Comparison of ENCODE assay signal across 22 cellular contexts in the genomic region with DNA sequence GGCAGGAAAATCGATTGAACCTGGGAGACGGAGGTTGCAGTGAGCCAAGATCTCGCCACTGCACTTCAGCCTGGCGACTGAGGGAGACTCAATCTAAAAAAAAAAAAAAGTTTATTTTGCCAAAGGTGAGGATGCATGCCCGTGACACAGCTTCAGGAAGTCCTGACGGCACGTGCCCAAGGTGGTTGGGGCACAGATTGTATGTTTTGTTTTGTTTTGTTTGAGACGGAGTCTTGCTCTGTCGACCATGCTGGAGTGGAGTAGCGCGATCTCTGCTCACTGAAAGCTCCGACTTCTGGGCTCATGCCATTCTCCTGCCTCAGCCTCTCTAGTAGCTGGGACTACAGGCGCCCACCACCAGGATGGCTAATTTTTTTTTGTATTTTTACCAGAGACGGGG. TPM values are rescaled to one million over a fixed set of nuclear protein-coding genes. Genes with fewer than 3 reads are reported as not detected.
A peak's percentile ranks its signal among the peaks of the same experiment; 100 is the strongest.
DNase-seq lines count a peak whose midpoint lies in the region; ATAC-seq and TF ChIP-seq lines count a peak whose summit lies in the region.
"Had no signal": no experiment of that assay in that cellular context is flagged by ENCODE, and none has a peak within 500 bp of the region (broad histone marks: within the 10 kb centered on the region; RNA-seq: fewer than 3 reads in every experiment).

No MANE protein-coding gene starts in this region.

- H3K27me3 Mint-ChIP-seq in activated naive CD4-positive, alpha-beta T cell treated with anti-CD3 and anti-CD28 coated beads, Interleukin-2, amount 10 ng/mL, durations not matched to agents 7 days and 5 days, result no peaks in the 10 kb centered on the region
- peaks cover 5% of the 10 kb centered on the region for H3K27me3 Mint-ChIP-seq in glutamatergic neuron (ENCODE audit: unreplicated experiment)
- no peaks in the 10 kb centered on the region for H3K27me3 Mint-ChIP-seq in activated CD8-positive, alpha-beta T cell treated with anti-CD3 and anti-CD28 coated beads, Interleukin-2, amount 10 ng/mL, durations not matched to agents 7 days and 5 days (ENCODE audit: low read depth)

- no peaks in the 10 kb centered on the region for H3K9me3 ChIP-seq in OCI-LY7 (ENCODE audit: low read length)
- H3K9me3 ChIP-seq in SJCRH30 (replicated peaks), result no peaks in the 10 kb centered on the region
- no peaks in the 10 kb centered on the region for H3K9me3 ChIP-seq in gastroesophageal sphincter
- H3K9me3 ChIP-seq: lower lobe of right lung, upper lobe of right lung had no signal

- no peak overlapping the region for H3K27ac Mint-ChIP-seq in activated naive CD4-positive, alpha-beta T cell treated with anti-CD3 and anti-CD28 coated beads, Interleukin-2, amount 10 ng/mL, durations not matched to agents 7 days and 5 days
- no peak overlapping the region for H3K27ac Mint-ChIP-seq in glutamatergic neuron (ENCODE audit: unreplicated experiment)
- no peak overlapping the region for H3K27ac Mint-ChIP-seq in stimulated activated effector memory CD8-positive, alpha-beta T cell treated with anti-CD3 and anti-CD28 coated beads, Interleukin-12 subunit alpha, Interleukin-12 subunit beta, amount 100 ng/mL, for 72 hours
- no peak overlapping the region for H3K27ac Mint-ChIP-seq in activated CD8-positive, alpha-beta T cell treated with anti-CD3 and anti-CD28 coated beads, Interleukin-2, amount 10 ng/mL, durations not matched to agents 7 days and 5 days

- H3K27me3 ChIP-seq in SJCRH30 (no peaks in the 10 kb centered on the region), gastroesophageal sphincter (no peaks in the 10 kb centered on the region)
- H3K27me3 ChIP-seq: foreskin keratinocyte, upper lobe of right lung had no signal

- H3K9me2 ChIP-seq in OCI-LY7 (ENCODE audit: insufficient read depth, low read length), result no peaks in the 10 kb centered on the region

- no peak for TF ChIP-seq POLR2A in gastroesophageal sphincter (IDR thresholded peaks at IDR 0.05)

- peak overlapping the region; percentile 60 for H3K4me3 Mint-ChIP-seq in activated naive CD4-positive, alpha-beta T cell treated with anti-CD3 and anti-CD28 coated beads, Interleukin-2, amount 10 ng/mL, durations not matched to agents 7 days and 5 days
- peak overlapping the region; percentile 78 for H3K4me3 Mint-ChIP-seq in glutamatergic neuron (ENCODE audit: unreplicated experiment)
- H3K4me3 Mint-ChIP-seq in stimulated activated effector memory CD8-positive, alpha-beta T cell treated with anti-CD3 and anti-CD28 coated beads, Interleukin-12 subunit alpha, Interleukin-12 subunit beta, amount 100 ng/mL, for 72 hours, result peak overlapping the region; percentile 98
- H3K4me3 Mint-ChIP-seq in activated CD8-positive, alpha-beta T cell treated with anti-CD3 and anti-CD28 coated beads, Interleukin-2, amount 10 ng/mL, durations not matched to agents 7 days and 5 days, result no peak overlapping the region

- H3K36me3 ChIP-seq in OCI-LY7 (ENCODE audit: insufficient read depth, low read length) (peaks cover 26% of the 10 kb centered on the region), SJCRH30 (peaks cover 12% of the 10 kb centered on the region), gastroesophageal sphincter (peaks cover 0 to 1% of the 10 kb centered on the region in 2 donors)
- H3K36me3 ChIP-seq: lower lobe of right lung, upper lobe of right lung had no signal

- H2AFZ ChIP-seq in OCI-LY7 (ENCODE audit: low read length), result peak overlapping the region; percentile 66; the same call in 1 of the 2 replicates

- H3K4me3 ChIP-seq in OCI-LY7 (ENCODE audit: low read depth, low read length, poor library complexity, severe bottlenecking), result no peak overlapping the region
- H3K4me3 ChIP-seq in SJCRH30, result no peak overlapping the region
- no peak overlapping the region for H3K4me3 ChIP-seq in gastroesophageal sphincter
- H3K4me3 ChIP-seq: lower lobe of right lung, upper lobe of right lung had no signal

- peaks cover 27% of the 10 kb centered on the region for H3K36me3 Mint-ChIP-seq in activated naive CD4-positive, alpha-beta T cell treated with anti-CD3 and anti-CD28 coated beads, Interleukin-2, amount 10 ng/mL, durations not matched to agents 7 days and 5 days
- peaks cover 8% of the 10 kb centered on the region for H3K36me3 Mint-ChIP-seq in glutamatergic neuron (ENCODE audit: unreplicated experiment)
- peaks cover 49% of the 10 kb centered on the region for H3K36me3 Mint-ChIP-seq in stimulated activated effector memory CD8-positive, alpha-beta T cell treated with anti-CD3 and anti-CD28 coated beads, Interleukin-12 subunit alpha, Interleukin-12 subunit beta, amount 100 ng/mL, for 72 hours
- peaks cover 34% of the 10 kb centered on the region for H3K36me3 Mint-ChIP-seq in activated CD8-positive, alpha-beta T cell treated with anti-CD3 and anti-CD28 coated beads, Interleukin-2, amount 10 ng/mL, durations not matched to agents 7 days and 5 days (ENCODE audit: low read depth)

- peaks cover 43% of the 10 kb centered on the region for H3K79me2 ChIP-seq in OCI-LY7 (ENCODE audit: insufficient read depth, low read depth, low read length)

- H3K4me1 ChIP-seq in OCI-LY7 (ENCODE audit: insufficient read depth, low read length, poor library complexity, severe bottlenecking) (peaks cover 31% of the 10 kb centered on the region), SJCRH30 (no peaks in the 10 kb centered on the region), gastroesophageal sphincter (peaks cover 0 to 41% (median 13%) of the 10 kb centered on the region in 3 donors)
- H3K4me1 ChIP-seq: foreskin keratinocyte had no signal

- peaks cover 4% of the 10 kb centered on the region; the same call in 1 of the 2 replicates for H4K20me1 ChIP-seq in OCI-LY7 (ENCODE audit: insufficient read depth, low read length)

- TF ChIP-seq CTCF in OCI-LY7 (conservative IDR thresholded peaks at IDR 0.05; ENCODE audit: low read length) (no peak), glutamatergic neuron (IDR thresholded peaks at IDR 0.05; ENCODE audit: partially characterized antibody, unreplicated experiment) (no peak), gastroesophageal sphincter (IDR thresholded peaks at IDR 0.05) (no peak)

- TF ChIP-seq EP300 in gastroesophageal sphincter (IDR thresholded peaks at IDR 0.05), result no peak

- WGBS in gastroesophageal sphincter (ENCODE audit: low coverage in 1 of 2), 2 donors, result 95 to 96% methylated on average over 8 to 14 of the region's 14 CpGs

- intact Hi-C loops in OCI-LY7 (cut with micrococcal nuclease; ENCODE audit: unreplicated experiment), result no loop called here

- peaks cover 63% of the 10 kb centered on the region for H3K4me1 Mint-ChIP-seq in activated naive CD4-positive, alpha-beta T cell treated with anti-CD3 and anti-CD28 coated beads, Interleukin-2, amount 10 ng/mL, durations not matched to agents 7 days and 5 days
- H3K4me1 Mint-ChIP-seq in glutamatergic neuron (ENCODE audit: low read depth, unreplicated experiment), result peaks cover 26% of the 10 kb centered on the region
- peaks cover 58% of the 10 kb centered on the region for H3K4me1 Mint-ChIP-seq in stimulated activated effector memory CD8-positive, alpha-beta T cell treated with anti-CD3 and anti-CD28 coated beads, Interleukin-12 subunit alpha, Interleukin-12 subunit beta, amount 100 ng/mL, for 72 hours
- H3K4me1 Mint-ChIP-seq in activated CD8-positive, alpha-beta T cell treated with anti-CD3 and anti-CD28 coated beads, Interleukin-2, amount 10 ng/mL, durations not matched to agents 7 days and 5 days (ENCODE audit: low read depth), result peaks cover 62% of the 10 kb centered on the region

- CTCF ChIA-PET in activated naive CD4-positive, alpha-beta T cell treated with anti-CD3 and anti-CD28 coated beads, Interleukin-2, amount 10 ng/mL, durations not matched to agents 7 days and 5 days (lab: Charles Lee), result no interaction called here
- CTCF ChIA-PET in OCI-LY7 (lab: Charles Lee; ENCODE audit: unreplicated experiment), result no interaction called here
- CTCF ChIA-PET in activated CD8-positive, alpha-beta T cell treated with anti-CD3 and anti-CD28 coated beads, Interleukin-2, amount 10 ng/mL, durations not matched to agents 7 days and 5 days (lab: Charles Lee), result no interaction called here

- ATAC-seq in stimulated activated effector memory CD8-positive, alpha-beta T cell treated with anti-CD3 and anti-CD28 coated beads, Interleukin-12 subunit alpha, Interleukin-12 subunit beta, amount 100 ng/mL, for 72 hours, result no peak
- ATAC-seq in gastroesophageal sphincter, result no peak
- no peak for ATAC-seq in activated CD8-positive, alpha-beta T cell treated with anti-CD3 and anti-CD28 coated beads, Interleukin-2, amount 10 ng/mL, durations not matched to agents 7 days and 5 days
- ATAC-seq: foreskin keratinocyte; lower lobe of right lung; stimulated activated naive CD8-positive, alpha-beta T cell treated with anti-CD3 and anti-CD28 coated beads, Interleukin-15, Interleukin-2, amounts not matched to agents 100 U/mL and 50 U/mL, for 24 hours; upper lobe of right lung had no signal

- H3K27ac ChIP-seq in OCI-LY7 (ENCODE audit: low read depth, low read length, poor library complexity, severe bottlenecking) (no peak overlapping the region), SJCRH30 (no peak overlapping the region), gastroesophageal sphincter (no peak overlapping the region)
- H3K27ac ChIP-seq: foreskin keratinocyte, lower lobe of right lung, upper lobe of right lung had no signal

- 0 out of 2 replicates have a peak overlapping the region, but pooled peaks have one; percentile 92 for H3K4me2 ChIP-seq in OCI-LY7 (ENCODE audit: low read length)

- H3K9me3 Mint-ChIP-seq in activated naive CD4-positive, alpha-beta T cell treated with anti-CD3 and anti-CD28 coated beads, Interleukin-2, amount 10 ng/mL, durations not matched to agents 7 days and 5 days, result no peaks in the 10 kb centered on the region
- peaks cover 3% of the 10 kb centered on the region for H3K9me3 Mint-ChIP-seq in glutamatergic neuron (ENCODE audit: unreplicated experiment)
- no peaks in the 10 kb centered on the region for H3K9me3 Mint-ChIP-seq in stimulated activated effector memory CD8-positive, alpha-beta T cell treated with anti-CD3 and anti-CD28 coated beads, Interleukin-12 subunit alpha, Interleukin-12 subunit beta, amount 100 ng/mL, for 72 hours
- H3K9me3 Mint-ChIP-seq in activated CD8-positive, alpha-beta T cell treated with anti-CD3 and anti-CD28 coated beads, Interleukin-2, amount 10 ng/mL, durations not matched to agents 7 days and 5 days (ENCODE audit: insufficient read depth), result no peaks in the 10 kb centered on the region

- BruUV-seq in OCI-LY7 (replicated peaks; lab: Mats Ljungman, UMichigan), result no TSS peak

- no peak for DNase-seq in activated naive CD4-positive, alpha-beta T cell treated with anti-CD3 and anti-CD28 coated beads, Interleukin-2, amount 10 ng/mL, durations not matched to agents 7 days and 5 days
- no peak for DNase-seq in activated naive CD4-positive, alpha-beta T cell (lab: John Stamatoyannopoulos, UW)
- DNase-seq in OCI-LY7 (ENCODE audit: low spot score), result no peak
- no peak for DNase-seq in glutamatergic neuron
- DNase-seq in stimulated activated effector memory CD8-positive, alpha-beta T cell treated with anti-CD3 and anti-CD28 coated beads, Interleukin-12 subunit alpha, Interleukin-12 subunit beta, amount 100 ng/mL, for 72 hours (ENCODE audit: low spot score in 2 of 2), result no peak
- no peak for DNase-seq in SJCRH30
- DNase-seq in activated CD8-positive, alpha-beta T cell treated with anti-CD3 and anti-CD28 coated beads, Interleukin-2, amount 10 ng/mL, durations not matched to agents 7 days and 5 days, result no peak
- DNase-seq: activated CD4-positive, alpha-beta T cell treated with anti-CD3 and anti-CD28 coated beads for 4 hours; aorta; foreskin keratinocyte; lower lobe of right lung; NCI-H1048; NCI-H2029 treated with DMSO at 0.1 percent for 48 hours; NCI-H345; NCI-H774; retina; SHP77; stimulated activated CD4-positive, alpha-beta T cell treated with anti-CD3 and anti-CD28 coated beads, Interleukin-4, amount 100 ng/mL, for 1 hour; stimulated activated naive CD8-positive, alpha-beta T cell treated with anti-CD3 and anti-CD28 coated beads, Interleukin-15, Interleukin-2, amounts not matched to agents 100 U/mL and 50 U/mL, for 24 hours; SW 1271; upper lobe of right lung had no signal

- POLR2A ChIA-PET in OCI-LY7 (lab: Charles Lee), result no interaction called here
- POLR2A ChIA-PET in activated CD8-positive, alpha-beta T cell treated with anti-CD3 and anti-CD28 coated beads, Interleukin-2, amount 10 ng/mL, durations not matched to agents 7 days and 5 days (lab: Charles Lee), result interaction anchor here (1.4 kb wide), 2 partner anchors 49 to 71 kb away, joined by 4 read pairs; a partner anchor contains a TSS

RNA-seq across cellular contexts. Expression of a gene that starts 3.3 kb away (rescaled TPM):
- 8.6 and 10.2 TPM in 2 replicates for total RNA-seq in OCI-LY7 (2014; rRNA removed; shearing (Covaris generic))
- total RNA-seq in OCI-LY7 (2022) (11.4 and 12.5 TPM in 2 replicates), glutamatergic neuron (ENCODE audit: unreplicated experiment) (14.9 TPM), gastroesophageal sphincter (1 to 10 TPM; 2.7 to 8.7 (median 4.5) TPM)
- 5.4 and 6.8 TPM in 2 replicates for total RNA-seq in SJCRH30 (2014; rRNA removed; shearing (Covaris generic))
- 1 to 10 TPM; 7.1 to 9.7 TPM for total RNA-seq in activated CD8-positive, alpha-beta T cell treated with anti-CD3 and anti-CD28 coated beads, Interleukin-2, amount 10 ng/mL, durations not matched to agents 7 days and 5 days

RNA-seq across cellular contexts. Expression of a gene that starts 12.1 kb away (rescaled TPM):
- 19.8 and 20.2 TPM in 2 replicates for total RNA-seq in OCI-LY7 (2014; rRNA removed; shearing (Covaris generic))
- total RNA-seq in OCI-LY7 (2022) (24.6 and 25.8 TPM in 2 replicates), glutamatergic neuron (ENCODE audit: unreplicated experiment) (16.9 TPM), gastroesophageal sphincter (10 to 100 TPM in 2 of 4 donors, 1 to 10 TPM in 2; 7.6 to 14.5 (median 10.7) TPM)
- total RNA-seq in SJCRH30 (2014; rRNA removed; shearing (Covaris generic)), result 12.7 and 13.0 TPM in 2 replicates
- 10 to 100 TPM; 18.7 to 22.2 TPM for total RNA-seq in activated CD8-positive, alpha-beta T cell treated with anti-CD3 and anti-CD28 coated beads, Interleukin-2, amount 10 ng/mL, durations not matched to agents 7 days and 5 days

RNA-seq across cellular contexts. Expression of a gene that starts 31.7 kb away (rescaled TPM):
- total RNA-seq in OCI-LY7 (2014; rRNA removed; shearing (Covaris generic)), result 22.7 and 25.0 TPM in 2 replicates
- total RNA-seq in OCI-LY7 (2022), result 45.9 and 52.5 TPM in 2 replicates
- total RNA-seq in glutamatergic neuron (ENCODE audit: unreplicated experiment), result 65.0 TPM
- 10.5 and 14.5 TPM in 2 replicates for total RNA-seq in SJCRH30 (2014; rRNA removed; shearing (Covaris generic))
- 10 to 100 TPM in 3 of 4 donors, 1 to 10 TPM in 1; 9.3 to 47.5 (median 17.6) TPM for total RNA-seq in gastroesophageal sphincter
- 10 to 100 TPM; 32.0 to 34.6 TPM for total RNA-seq in activated CD8-positive, alpha-beta T cell treated with anti-CD3 and anti-CD28 coated beads, Interleukin-2, amount 10 ng/mL, durations not matched to agents 7 days and 5 days

RNA-seq across cellular contexts. Expression of a gene that starts 48.5 kb away (rescaled TPM):
- total RNA-seq in OCI-LY7 (2014; rRNA removed; shearing (Covaris generic)), result 19.7 and 21.6 TPM in 2 replicates
- 23.8 and 25.2 TPM in 2 replicates for total RNA-seq in OCI-LY7 (2022)
- 22.7 TPM for total RNA-seq in glutamatergic neuron (ENCODE audit: unreplicated experiment)
- 14.6 TPM in 2 replicates for total RNA-seq in SJCRH30 (2014; rRNA removed; shearing (Covaris generic))
- total RNA-seq in gastroesophageal sphincter, result 10 to 100 TPM; 12.8 to 20.7 (median 17.1) TPM
- 10 to 100 TPM; 21.3 to 25.3 TPM for total RNA-seq in activated CD8-positive, alpha-beta T cell treated with anti-CD3 and anti-CD28 coated beads, Interleukin-2, amount 10 ng/mL, durations not matched to agents 7 days and 5 days
